Comparison of ENCODE assay signal across 1 cellular context in the genomic region with DNA sequence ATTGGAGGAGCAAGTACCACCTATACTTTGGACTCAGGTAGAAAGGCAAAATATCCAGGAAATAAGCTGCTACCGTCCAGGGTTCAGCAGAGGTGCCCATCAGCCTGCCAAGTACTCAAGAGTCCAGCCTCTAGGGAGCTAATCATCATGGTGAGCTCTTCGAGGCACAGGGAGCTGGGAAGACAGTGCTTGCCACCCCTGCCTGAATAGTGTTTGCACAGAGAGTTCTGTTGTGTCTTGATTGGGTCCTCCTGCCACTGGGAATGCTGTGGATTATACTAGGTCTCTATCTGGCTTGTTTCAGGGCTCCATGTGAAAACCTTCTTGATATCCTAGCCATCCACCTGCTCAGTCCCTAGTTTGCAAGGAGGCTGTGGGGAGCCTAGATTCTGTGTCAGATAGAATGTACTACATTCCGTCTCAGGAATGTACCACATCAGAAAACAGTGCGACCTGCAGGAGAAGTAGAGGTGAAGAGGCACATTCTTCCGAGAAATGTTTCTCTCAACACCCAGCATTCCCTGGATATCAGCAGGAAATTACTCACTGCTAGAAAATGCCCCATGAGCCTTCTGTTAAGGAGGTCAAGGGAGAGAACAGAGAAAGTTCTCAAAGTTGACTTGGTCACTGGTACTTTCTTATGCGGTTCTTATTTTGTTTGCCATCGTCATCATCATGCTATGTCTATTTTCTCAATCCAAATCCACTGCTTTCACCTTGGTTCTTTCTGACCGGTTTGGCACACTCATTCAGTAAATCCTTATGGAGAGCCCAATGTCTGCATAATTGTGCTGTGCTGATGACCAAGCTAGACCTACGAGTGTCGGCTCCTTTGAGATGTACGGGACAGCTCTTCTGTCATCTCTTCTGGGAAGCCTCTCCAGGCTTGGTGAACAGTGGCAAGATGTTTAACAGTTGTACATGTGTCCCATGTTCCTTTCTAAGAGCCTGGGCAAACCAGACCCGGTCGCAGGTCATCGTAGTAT.
A peak's percentile ranks its signal among the peaks of the same experiment; 100 is the strongest.
TF ChIP-seq lines count a peak whose summit lies in the region.

No MANE protein-coding gene starts in this region.

TF ChIP-seq in HCT116, 20 proteins besides CTCF, POLR2A, EP300 and RAD21 (continued from another document):
- TF ChIP-seq, protein P1, sequence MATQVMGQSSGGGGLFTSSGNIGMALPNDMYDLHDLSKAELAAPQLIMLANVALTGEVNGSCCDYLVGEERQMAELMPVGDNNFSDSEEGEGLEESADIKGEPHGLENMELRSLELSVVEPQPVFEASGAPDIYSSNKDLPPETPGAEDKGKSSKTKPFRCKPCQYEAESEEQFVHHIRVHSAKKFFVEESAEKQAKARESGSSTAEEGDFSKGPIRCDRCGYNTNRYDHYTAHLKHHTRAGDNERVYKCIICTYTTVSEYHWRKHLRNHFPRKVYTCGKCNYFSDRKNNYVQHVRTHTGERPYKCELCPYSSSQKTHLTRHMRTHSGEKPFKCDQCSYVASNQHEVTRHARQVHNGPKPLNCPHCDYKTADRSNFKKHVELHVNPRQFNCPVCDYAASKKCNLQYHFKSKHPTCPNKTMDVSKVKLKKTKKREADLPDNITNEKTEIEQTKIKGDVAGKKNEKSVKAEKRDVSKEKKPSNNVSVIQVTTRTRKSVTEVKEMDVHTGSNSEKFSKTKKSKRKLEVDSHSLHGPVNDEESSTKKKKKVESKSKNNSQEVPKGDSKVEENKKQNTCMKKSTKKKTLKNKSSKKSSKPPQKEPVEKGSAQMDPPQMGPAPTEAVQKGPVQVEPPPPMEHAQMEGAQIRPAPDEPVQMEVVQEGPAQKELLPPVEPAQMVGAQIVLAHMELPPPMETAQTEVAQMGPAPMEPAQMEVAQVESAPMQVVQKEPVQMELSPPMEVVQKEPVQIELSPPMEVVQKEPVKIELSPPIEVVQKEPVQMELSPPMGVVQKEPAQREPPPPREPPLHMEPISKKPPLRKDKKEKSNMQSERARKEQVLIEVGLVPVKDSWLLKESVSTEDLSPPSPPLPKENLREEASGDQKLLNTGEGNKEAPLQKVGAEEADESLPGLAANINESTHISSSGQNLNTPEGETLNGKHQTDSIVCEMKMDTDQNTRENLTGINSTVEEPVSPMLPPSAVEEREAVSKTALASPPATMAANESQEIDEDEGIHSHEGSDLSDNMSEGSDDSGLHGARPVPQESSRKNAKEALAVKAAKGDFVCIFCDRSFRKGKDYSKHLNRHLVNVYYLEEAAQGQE (IDR thresholded peaks at IDR 0.05; ENCODE audit: low read depth): no peak
- TF ChIP-seq EGR1 (IDR thresholded peaks at IDR 0.05; ENCODE audit: low read depth) (no peak), FOSL1 (IDR thresholded peaks at IDR 0.05; ENCODE audit: low read depth) (peak; percentile 86), EZH2phosphoT487 (IDR thresholded peaks at IDR 0.05; ENCODE audit: borderline replicate concordance) (no peak), TCF7L2 (IDR thresholded peaks at IDR 0.05; ENCODE audit: borderline replicate concordance, extremely low read depth, insufficient read depth, insufficient read length) (peak; percentile 82), SP1 (IDR thresholded peaks at IDR 0.05; ENCODE audit: low read depth) (peak; percentile 96), ZFX (IDR thresholded peaks at IDR 0.05) (no peak)
- TF ChIP-seq, protein P2, sequence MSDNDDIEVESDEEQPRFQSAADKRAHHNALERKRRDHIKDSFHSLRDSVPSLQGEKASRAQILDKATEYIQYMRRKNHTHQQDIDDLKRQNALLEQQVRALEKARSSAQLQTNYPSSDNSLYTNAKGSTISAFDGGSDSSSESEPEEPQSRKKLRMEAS (IDR thresholded peaks at IDR 0.05): peak; percentile 84
TF ChIP-seq in HCT116: peak in this region for 10.
